In the genomic region with DNA sequence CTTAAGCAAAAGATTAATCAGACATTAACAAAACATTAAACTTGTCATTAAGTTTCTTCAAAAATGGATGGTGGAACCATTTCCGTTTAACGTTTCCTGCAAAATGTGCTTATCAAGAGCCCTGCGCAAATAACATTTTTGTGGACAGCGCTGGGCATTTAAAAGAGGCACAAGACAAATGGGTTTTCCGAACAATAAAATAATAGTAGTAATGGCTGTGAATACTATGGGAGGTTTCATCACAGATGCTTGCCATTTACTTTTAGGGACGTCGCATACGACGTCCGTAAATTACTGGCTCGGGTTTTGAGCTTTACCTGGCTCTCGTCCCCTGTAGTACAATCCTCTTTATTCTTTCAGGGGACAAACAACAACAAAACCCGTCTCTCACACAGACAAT, we compare ENCODE assay signal across 9 cellular contexts. TPM values are rescaled to one million over a fixed set of nuclear protein-coding genes. Genes with fewer than 3 reads are reported as not detected.
DNase-seq lines count a peak whose midpoint lies in the region; ATAC-seq and TF ChIP-seq lines count a peak whose summit lies in the region.
"Had no signal": no experiment of that assay in that cellular context is flagged by ENCODE, and none has a peak within 500 bp of the region (broad histone marks: within the 10 kb centered on the region; RNA-seq: fewer than 3 reads in every experiment).

No MANE protein-coding gene starts in this region.

- no peaks in the 10 kb centered on the region for H3K27me3 ChIP-seq in BE2C
- H3K27me3 ChIP-seq in ectodermal cell (ENCODE audit: control insufficient read depth, insufficient read depth, low read length, poor library complexity, severe bottlenecking), result no peaks in the 10 kb centered on the region
- H3K27me3 ChIP-seq in naive thymus-derived CD4-positive, alpha-beta T cell (ENCODE audit: control insufficient read depth in 2 of 2, insufficient read depth in 2 of 2, low read length in 2 of 2), result no peaks in the 10 kb centered on the region

- WGBS in ectodermal cell, 2 experiments, result 12% methylated on average over 13 of the region's 13 CpGs

- intact Hi-C loops in naive thymus-derived CD4-positive, alpha-beta T cell (cut with micrococcal nuclease), result loop anchor here (1.0 to 10.0 kb wide), 9 partner anchors 8 to 657 kb away; partner anchors contain the start of genes ALKBH8 (in 2 of the 2) and SLC35F2 (in 1 of the 2)
- intact Hi-C loops in sciatic nerve (cut with DNase I), result no loop called here

- no peaks in the 10 kb centered on the region for H3K9me3 Mint-ChIP-seq in naive thymus-derived CD4-positive, alpha-beta T cell

- peaks cover 43 to 60% (median 46%) of the 10 kb centered on the region in 7 donors for H3K4me1 Mint-ChIP-seq in naive thymus-derived CD4-positive, alpha-beta T cell

- no peak for TF ChIP-seq CTCF in BE2C (IDR thresholded peaks at IDR 0.05; ENCODE audit: low read depth, low read length)

- no peak overlapping the region for H3K27ac Mint-ChIP-seq in naive thymus-derived CD4-positive, alpha-beta T cell

- H3K4me3 ChIP-seq in BE2C (ENCODE audit: low read depth, low read length) (peak overlapping the region; percentile 94), ectodermal cell (ENCODE audit: insufficient read depth, low read depth, low read length) (peak overlapping the region; percentile 85)
- peak overlapping the region; percentile 93 for H3K4me3 ChIP-seq in naive thymus-derived CD4-positive, alpha-beta T cell (ENCODE audit: low read length)

- H3K36me3 Mint-ChIP-seq in naive thymus-derived CD4-positive, alpha-beta T cell, result peaks cover 3 to 24% (median 15%) of the 10 kb centered on the region in 5 donors

- DNase-seq in BE2C (no peak), KG1 (lab: John Stamatoyannopoulos, UW) (peak; percentile 65), sciatic nerve (ENCODE audit: low spot score) (no peak), HPDE6-E6E7 (ENCODE audit: extremely low spot score) (no peak)
- DNase-seq in naive thymus-derived CD4-positive, alpha-beta T cell, result peak in 3 of 9 donors; percentile 10 to 18 (median 14)
- DNase-seq: hippocampal formation had no signal

- POLR2A ChIA-PET in naive thymus-derived CD4-positive, alpha-beta T cell (lab: Charles Lee), result interaction anchor here (1.0 to 9.0 kb wide), 13 partner anchors 8 to 116 kb away, joined by 3 to 779 read pairs (median 9); no protein-coding TSS in a partner anchor

- H3K36me3 ChIP-seq in BE2C, result peaks cover 5% of the 10 kb centered on the region; the same call in 1 of the 2 replicates
- H3K36me3 ChIP-seq in ectodermal cell (ENCODE audit: control insufficient read depth, insufficient read depth, low read length), result no peaks in the 10 kb centered on the region
- peaks cover 0 to 6% (median 0%) of the 10 kb centered on the region in 3 experiments for H3K36me3 ChIP-seq in naive thymus-derived CD4-positive, alpha-beta T cell (ENCODE audit: control insufficient read depth in 2 of 3, insufficient read depth in 3 of 3, low read length in 3 of 3)

- H3K27ac ChIP-seq in ectodermal cell (ENCODE audit: insufficient read depth, low read depth, low read length, poor library complexity, severe bottlenecking), result no peak overlapping the region
- peak overlapping the region; percentile 98 for H3K27ac ChIP-seq in naive thymus-derived CD4-positive, alpha-beta T cell (ENCODE audit: low read depth, low read length)

- no peak overlapping the region for H3K4me3 Mint-ChIP-seq in naive thymus-derived CD4-positive, alpha-beta T cell

- H3K27me3 Mint-ChIP-seq in naive thymus-derived CD4-positive, alpha-beta T cell, result no peaks in the 10 kb centered on the region

- H3K4me1 ChIP-seq in BE2C, result no peaks in the 10 kb centered on the region
- peaks cover 13% of the 10 kb centered on the region for H3K4me1 ChIP-seq in ectodermal cell (ENCODE audit: control insufficient read depth, insufficient read depth, low read length)
- H3K4me1 ChIP-seq in naive thymus-derived CD4-positive, alpha-beta T cell (ENCODE audit: control insufficient read depth in 2 of 2, insufficient read depth in 2 of 2, low read length in 2 of 2), result peaks cover 29 to 35% of the 10 kb centered on the region in 2 donors

- no peaks in the 10 kb centered on the region for H3K9me3 ChIP-seq in BE2C
- H3K9me3 ChIP-seq in ectodermal cell (ENCODE audit: control insufficient read depth, low read length), result no peaks in the 10 kb centered on the region
- no peaks in the 10 kb centered on the region for H3K9me3 ChIP-seq in naive thymus-derived CD4-positive, alpha-beta T cell (ENCODE audit: control insufficient read depth in 2 of 3, low read length in 3 of 3)

- no peak for ATAC-seq in naive thymus-derived CD4-positive, alpha-beta T cell
- ATAC-seq in GM18867 (IDR thresholded peaks at IDR 0.05; ENCODE audit: unreplicated experiment) (no peak), HG03159 (IDR thresholded peaks at IDR 0.05; ENCODE audit: unreplicated experiment) (no peak), sciatic nerve (no peak)

- CTCF ChIA-PET in naive thymus-derived CD4-positive, alpha-beta T cell (lab: Charles Lee), result interaction anchor here (1.0 to 9.5 kb wide), 4 partner anchors 17 to 368 kb away, joined by 3 to 104 read pairs (median 4); no protein-coding TSS in a partner anchor

RNA-seq across cellular contexts. Expression of gene NPAT, which starts 1.0 kb away (rescaled TPM):
- polyA plus RNA-seq in BE2C (2012; ENCODE audit: insufficient read depth, insufficient read length, low read depth), result 7.2 TPM
- polyA plus RNA-seq in ectodermal cell (2013, experiment 1 of 4), result 14.0 TPM
- 19.1 TPM for polyA plus RNA-seq in ectodermal cell (2013, experiment 2 of 4)
- 12.5 TPM for polyA plus RNA-seq in ectodermal cell (2013, experiment 3 of 4)
- polyA plus RNA-seq in ectodermal cell (2013, experiment 4 of 4), result 16.5 TPM
- total RNA-seq in naive thymus-derived CD4-positive, alpha-beta T cell, result 10 to 100 TPM; 38.4 to 89.2 (median 45.9) TPM
- 10 to 100 TPM; 45.6 to 67.0 TPM for polyA plus RNA-seq in naive thymus-derived CD4-positive, alpha-beta T cell
- 18.1 TPM for total RNA-seq in sciatic nerve

RNA-seq across cellular contexts. Expression of gene ATM, which starts 1.5 kb away (rescaled TPM):
- 21.8 TPM for polyA plus RNA-seq in BE2C (2012; ENCODE audit: insufficient read depth, insufficient read length, low read depth)
- 32.4 TPM for polyA plus RNA-seq in ectodermal cell (2013, experiment 1 of 4)
- polyA plus RNA-seq in ectodermal cell (2013, experiment 2 of 4), result 36.4 TPM
- 31.4 TPM for polyA plus RNA-seq in ectodermal cell (2013, experiment 3 of 4)
- polyA plus RNA-seq in ectodermal cell (2013, experiment 4 of 4), result 34.8 TPM
- 100 to 1,000 TPM; 183 to 879 (median 440) TPM for total RNA-seq in naive thymus-derived CD4-positive, alpha-beta T cell
- 100 to 1,000 TPM in 1 of 2 donors, 10 to 100 TPM in 1; 84.7 to 161 TPM for polyA plus RNA-seq in naive thymus-derived CD4-positive, alpha-beta T cell
- 140 TPM for total RNA-seq in sciatic nerve
